In the genomic region with DNA sequence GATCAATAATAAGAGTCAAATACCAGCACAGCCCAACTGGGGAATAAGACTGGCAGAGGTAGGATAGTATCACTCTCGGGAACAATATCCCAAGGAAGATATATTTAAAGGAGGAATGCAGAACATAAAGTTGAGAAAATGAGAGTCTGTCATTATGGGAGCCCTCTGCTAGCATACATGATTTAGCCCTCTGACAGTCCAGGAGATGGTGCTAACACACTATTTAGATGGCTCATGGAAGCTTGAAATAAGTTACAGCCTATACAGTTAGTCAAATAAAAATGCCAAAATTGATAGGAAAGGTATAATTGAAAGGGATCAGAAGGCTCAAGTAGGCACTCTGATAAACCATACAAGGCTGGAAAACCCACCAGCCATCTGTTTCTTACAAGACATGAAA, we compare ENCODE assay signal across 12 cellular contexts.
DNase-seq lines count a peak whose midpoint lies in the region; ATAC-seq and TF ChIP-seq lines count a peak whose summit lies in the region.
"Had no signal": no experiment of that assay in that cellular context is flagged by ENCODE, and none has a peak within 500 bp of the region (broad histone marks: within the 10 kb centered on the region; RNA-seq: fewer than 3 reads in every experiment).

No MANE protein-coding gene starts in this region.

- no peak overlapping the region for H3K4me2 ChIP-seq in fibroblast of lung (ENCODE audit: extremely low read depth, insufficient read depth, low read length)

- no peaks in the 10 kb centered on the region for H4K20me1 ChIP-seq in fibroblast of lung (ENCODE audit: control insufficient read depth, extremely low read depth, insufficient read depth, low read length)

- no peak overlapping the region for H3K27ac ChIP-seq in RWPE2 (ENCODE audit: poor library complexity, severe bottlenecking)
- H3K27ac ChIP-seq in fibroblast of lung (ENCODE audit: insufficient read depth, low read length) = no peak overlapping the region
- no peak overlapping the region for H3K27ac ChIP-seq in upper lobe of right lung
- no peak overlapping the region for H3K27ac ChIP-seq in aorta (ENCODE audit: low read depth in 1 of 2, low read length in 2 of 2)
- H3K27ac ChIP-seq: colonic mucosa had no signal

- H3K4me1 ChIP-seq in RWPE2 (ENCODE audit: insufficient read depth, poor library complexity, severe bottlenecking) (no peaks in the 10 kb centered on the region), fibroblast of lung (ENCODE audit: control insufficient read depth, extremely low read depth, insufficient read depth, low read length) (no peaks in the 10 kb centered on the region), upper lobe of right lung (no peaks in the 10 kb centered on the region), aorta (ENCODE audit: control insufficient read depth in 1 of 2, insufficient read depth in 2 of 2, low read length in 2 of 2) (no peaks in the 10 kb centered on the region)
- H3K4me1 ChIP-seq: colonic mucosa had no signal

- intact Hi-C loops in upper lobe of right lung (cut with DNase I) = no loop called here
- intact Hi-C loops in aorta (cut with DNase I) = no loop called here

- no peak overlapping the region for H2AFZ ChIP-seq in fibroblast of lung (ENCODE audit: low read length)

- H3K27me3 ChIP-seq in RWPE2 (ENCODE audit: insufficient read depth, poor library complexity, severe bottlenecking) (no peaks in the 10 kb centered on the region), fibroblast of lung (ENCODE audit: control insufficient read depth, insufficient read depth, low read length) (no peaks in the 10 kb centered on the region), upper lobe of right lung (no peaks in the 10 kb centered on the region), aorta (ENCODE audit: control insufficient read depth in 1 of 2, insufficient read depth in 2 of 2, low read length in 1 of 2) (no peaks in the 10 kb centered on the region)
- H3K27me3 ChIP-seq: colonic mucosa had no signal

- H3K79me2 ChIP-seq in fibroblast of lung (ENCODE audit: control insufficient read depth, insufficient read depth, low read length) = no peaks in the 10 kb centered on the region

- no peak overlapping the region for H3K9ac ChIP-seq in fibroblast of lung (ENCODE audit: insufficient read depth, low read length)

- ATAC-seq in RWPE2 (ENCODE audit: low read depth) (peak; percentile 60; the same call in 2 of the 3 replicates), upper lobe of right lung (no peak), HG03571 (IDR thresholded peaks at IDR 0.05; ENCODE audit: unreplicated experiment) (no peak), aorta (ENCODE audit: low FRiP score) (no peak)
- ATAC-seq: natural killer cell had no signal

- H3K9me3 ChIP-seq in RWPE2 (ENCODE audit: severe bottlenecking) (no peaks in the 10 kb centered on the region), fibroblast of lung (ENCODE audit: control insufficient read depth, insufficient read depth, low read depth, low read length) (no peaks in the 10 kb centered on the region), upper lobe of right lung (no peaks in the 10 kb centered on the region), aorta (ENCODE audit: control insufficient read depth, low read length) (no peaks in the 10 kb centered on the region)
- H3K9me3 ChIP-seq: colonic mucosa had no signal

- TF ChIP-seq CTCF in RWPE2 (IDR thresholded peaks at IDR 0.05; ENCODE audit: poor library complexity, severe bottlenecking) = peak; percentile 37
- peak; percentile 52 to 66 for TF ChIP-seq CTCF in fibroblast of lung (conservative IDR thresholded peaks at IDR 0.05 in 1 of 2, IDR thresholded peaks at IDR 0.05 in 1 of 2; ENCODE audit: low read depth in 1 of 2, low read length in 2 of 2)
- peak; percentile 15 for TF ChIP-seq CTCF in upper lobe of right lung (IDR thresholded peaks at IDR 0.05)

- 88 to 91% methylated on average over 1 of the region's 1 CpG for WGBS in aorta, 2 donors

- H3K4me3 ChIP-seq in RWPE2 (ENCODE audit: severe bottlenecking) (no peak overlapping the region), fibroblast of lung (replicated peaks in 1 of 4; ENCODE audit: control extremely low read depth in 1 of 4, insufficient read depth in 1 of 4, low read depth in 3 of 4, low read length in 4 of 4) (no peak overlapping the region), upper lobe of right lung (no peak overlapping the region), aorta (ENCODE audit: low read length in 2 of 2) (no peak overlapping the region)
- H3K4me3 ChIP-seq: colonic mucosa had no signal

- DNase-seq in SIG-M5 treated with dmso at 0.1 percent for 504 hours (lab: John Stamatoyannopoulos, UW; ENCODE audit: unreplicated experiment) = peak; percentile 14
- no peak for DNase-seq in SIG-M5 (lab: John Stamatoyannopoulos, UW)
- DNase-seq in RWPE2 (ENCODE audit: low spot score) = no peak
- DNase-seq in fibroblast of lung (ENCODE audit: low read depth in 2 of 2) = peak; percentile 37 to 63
- no peak for DNase-seq in upper lobe of right lung
- DNase-seq in iPS-NIHi7 (ENCODE audit: extremely low spot score) = no peak
- no peak for DNase-seq in aorta
- DNase-seq: activated CD4-positive, CD25-positive, alpha-beta regulatory T cell; colonic mucosa; natural killer cell; NCI-H1417 treated with DMSO at 0.1 percent for 48 hours had no signal

- H3K36me3 ChIP-seq in RWPE2 (ENCODE audit: low read depth) (no peaks in the 10 kb centered on the region), fibroblast of lung (ENCODE audit: control insufficient read depth, insufficient read depth, low read length) (no peaks in the 10 kb centered on the region), upper lobe of right lung (no peaks in the 10 kb centered on the region), aorta (ENCODE audit: control insufficient read depth in 1 of 2, insufficient read depth in 2 of 2, low read length in 1 of 2) (no peaks in the 10 kb centered on the region)
- H3K36me3 ChIP-seq: colonic mucosa had no signal

Comparison
In these comparisons a context has a peak if more than half of its experiments do, and no peak if none do; other contexts are left out.
1. DNase-seq: peak in SIG-M5 treated with dmso at 0.1 percent for 504 hours (single experiment) and fibroblast of lung (2 of 2); none in SIG-M5 (single experiment), RWPE2 (single experiment), upper lobe of right lung (single experiment), iPS-NIHi7 (single experiment) and aorta (0 of 2).
2. Peak in every context shown above with its lines, with median percentiles within 50 percentile points of each other: CTCF ChIP-seq.